In genomic region chr2:181036445-181036844, GRCh38 we compare ENCODE assay signal across 10 cellular contexts. TPM values are rescaled to one million over a fixed set of nuclear protein-coding genes. Genes with fewer than 3 reads are reported as not detected.
DNase-seq lines count a peak whose midpoint lies in the region; ATAC-seq and TF ChIP-seq lines count a peak whose summit lies in the region.
"Had no signal": no experiment of that assay in that cellular context is flagged by ENCODE, and none has a peak within 500 bp of the region (broad histone marks: within the 10 kb centered on the region; RNA-seq: fewer than 3 reads in every experiment).

No MANE protein-coding gene starts in this region.

- ATAC-seq in activated T-cell treated with anti-CD3 and anti-CD28 coated beads, Interleukin-2, amount 50 U/mL, for 72 hours (replicated peaks in 1 of 2) = peak; percentile 22 to 25
- peak; percentile 42 for ATAC-seq in HG02623 (IDR thresholded peaks at IDR 0.05; ENCODE audit: unreplicated experiment)
- peak; percentile 23 for ATAC-seq in HG03565 (IDR thresholded peaks at IDR 0.05; ENCODE audit: unreplicated experiment)
- no peak for ATAC-seq in stimulated activated effector memory CD8-positive, alpha-beta T cell treated with anti-CD3 and anti-CD28 coated beads, Interleukin-12 subunit alpha, Interleukin-12 subunit beta, amount 100 ng/mL, for 72 hours
- ATAC-seq in esophagus mucosa = no peak
- ATAC-seq: Right ventricle myocardium inferior had no signal

- no peaks in the 10 kb centered on the region for H3K27me3 Mint-ChIP-seq in activated T-cell treated with anti-CD3 and anti-CD28 coated beads, Interleukin-2, amount 50 U/mL, for 72 hours (ENCODE audit: low read depth)
- no peaks in the 10 kb centered on the region for H3K27me3 Mint-ChIP-seq in activated T-cell treated with anti-CD3 and anti-CD28 coated beads, Interleukin-2, amount 50 U/mL, for 24 hours
- no peaks in the 10 kb centered on the region for H3K27me3 Mint-ChIP-seq in mesothelial cell of epicardium (ENCODE audit: low read depth)

- H3K36me3 Mint-ChIP-seq in activated T-cell treated with anti-CD3 and anti-CD28 coated beads, Interleukin-2, amount 50 U/mL, for 72 hours (ENCODE audit: insufficient read depth in 2 of 2) = peaks cover 0 to 2% of the 10 kb centered on the region in 2 donors
- H3K36me3 Mint-ChIP-seq in activated T-cell treated with anti-CD3 and anti-CD28 coated beads, Interleukin-2, amount 50 U/mL, for 24 hours (ENCODE audit: low read depth) = peaks cover 8% of the 10 kb centered on the region
- no peaks in the 10 kb centered on the region for H3K36me3 Mint-ChIP-seq in stimulated activated effector memory CD8-positive, alpha-beta T cell treated with anti-CD3 and anti-CD28 coated beads, Interleukin-12 subunit alpha, Interleukin-12 subunit beta, amount 100 ng/mL, for 72 hours
- peaks cover 7% of the 10 kb centered on the region for H3K36me3 Mint-ChIP-seq in mesothelial cell of epicardium

- TF ChIP-seq CTCF in mesothelial cell of epicardium (IDR thresholded peaks at IDR 0.05; ENCODE audit: unreplicated experiment) = no peak

- peak overlapping the region; percentile 73 for H3K27ac Mint-ChIP-seq in activated T-cell treated with anti-CD3 and anti-CD28 coated beads, Interleukin-2, amount 50 U/mL, for 72 hours
- no peak overlapping the region for H3K27ac Mint-ChIP-seq in activated T-cell treated with anti-CD3 and anti-CD28 coated beads, Interleukin-2, amount 50 U/mL, for 24 hours
- H3K27ac Mint-ChIP-seq in stimulated activated effector memory CD8-positive, alpha-beta T cell treated with anti-CD3 and anti-CD28 coated beads, Interleukin-12 subunit alpha, Interleukin-12 subunit beta, amount 100 ng/mL, for 72 hours = peak overlapping the region; percentile 91
- H3K27ac Mint-ChIP-seq in mesothelial cell of epicardium = no peak overlapping the region

- H3K9me3 Mint-ChIP-seq in activated T-cell treated with anti-CD3 and anti-CD28 coated beads, Interleukin-2, amount 50 U/mL, for 72 hours = peaks cover 0 to 5% of the 10 kb centered on the region in 2 donors
- H3K9me3 Mint-ChIP-seq in activated T-cell treated with anti-CD3 and anti-CD28 coated beads, Interleukin-2, amount 50 U/mL, for 24 hours = no peaks in the 10 kb centered on the region
- no peaks in the 10 kb centered on the region for H3K9me3 Mint-ChIP-seq in stimulated activated effector memory CD8-positive, alpha-beta T cell treated with anti-CD3 and anti-CD28 coated beads, Interleukin-12 subunit alpha, Interleukin-12 subunit beta, amount 100 ng/mL, for 72 hours
- peaks cover 6% of the 10 kb centered on the region for H3K9me3 Mint-ChIP-seq in mesothelial cell of epicardium

- H3K4me3 Mint-ChIP-seq in activated T-cell treated with anti-CD3 and anti-CD28 coated beads, Interleukin-2, amount 50 U/mL, for 72 hours = peak overlapping the region in 1 of 2 donors; percentile 31
- no peak overlapping the region for H3K4me3 Mint-ChIP-seq in activated T-cell treated with anti-CD3 and anti-CD28 coated beads, Interleukin-2, amount 50 U/mL, for 24 hours
- H3K4me3 Mint-ChIP-seq in stimulated activated effector memory CD8-positive, alpha-beta T cell treated with anti-CD3 and anti-CD28 coated beads, Interleukin-12 subunit alpha, Interleukin-12 subunit beta, amount 100 ng/mL, for 72 hours = peak overlapping the region; percentile 42
- no peak overlapping the region for H3K4me3 Mint-ChIP-seq in mesothelial cell of epicardium

- peaks cover 32% of the 10 kb centered on the region for H3K4me1 Mint-ChIP-seq in activated T-cell treated with anti-CD3 and anti-CD28 coated beads, Interleukin-2, amount 50 U/mL, for 72 hours (ENCODE audit: low read depth)
- H3K4me1 Mint-ChIP-seq in activated T-cell treated with anti-CD3 and anti-CD28 coated beads, Interleukin-2, amount 50 U/mL, for 24 hours (ENCODE audit: low read depth) = peaks cover 34% of the 10 kb centered on the region
- peaks cover 33% of the 10 kb centered on the region for H3K4me1 Mint-ChIP-seq in stimulated activated effector memory CD8-positive, alpha-beta T cell treated with anti-CD3 and anti-CD28 coated beads, Interleukin-12 subunit alpha, Interleukin-12 subunit beta, amount 100 ng/mL, for 72 hours
- peaks cover 2% of the 10 kb centered on the region for H3K4me1 Mint-ChIP-seq in mesothelial cell of epicardium

- no peak for DNase-seq in activated T-cell treated with anti-CD3 and anti-CD28 coated beads, Interleukin-2, amount 50 U/mL, for 72 hours
- DNase-seq in activated T-cell treated with anti-CD3 and anti-CD28 coated beads, Interleukin-2, amount 50 U/mL, for 24 hours = no peak
- no peak for DNase-seq in stimulated activated effector memory CD8-positive, alpha-beta T cell treated with anti-CD3 and anti-CD28 coated beads, Interleukin-12 subunit alpha, Interleukin-12 subunit beta, amount 100 ng/mL, for 72 hours (ENCODE audit: low spot score in 2 of 2)
- DNase-seq in activated CD4-positive, alpha-beta T cell treated with anti-CD3 and anti-CD28 coated beads, Interleukin-2, amount 50 U/mL, for 4 hours = no peak
- no peak for DNase-seq in mesothelial cell of epicardium (ENCODE audit: low spot score in 2 of 2, unreplicated experiment in 2 of 2)
- DNase-seq: ACHN had no signal

RNA-seq across cellular contexts. Expression of gene UBE2E3, which starts 56.0 kb away (rescaled TPM):
- total RNA-seq in activated T-cell treated with anti-CD3 and anti-CD28 coated beads, Interleukin-2, amount 50 U/mL, for 72 hours = 10 to 100 TPM; 37.8 to 41.4 TPM
- total RNA-seq in esophagus mucosa = 52.8 TPM
- 109 to 112 TPM (median 111 TPM) in 3 replicates for total RNA-seq in mesothelial cell of epicardium

Comparison
In these comparisons a context has a peak if more than half of its experiments do, and no peak if none do; other contexts are left out.
1. H3K27ac Mint-ChIP-seq: peak in activated T-cell treated with anti-CD3 and anti-CD28 coated beads, Interleukin-2, amount 50 U/mL, for 72 hours (single experiment) and stimulated activated effector memory CD8-positive, alpha-beta T cell treated with anti-CD3 and anti-CD28 coated beads, Interleukin-12 subunit alpha, Interleukin-12 subunit beta, amount 100 ng/mL, for 72 hours (single experiment); none in activated T-cell treated with anti-CD3 and anti-CD28 coated beads, Interleukin-2, amount 50 U/mL, for 24 hours (single experiment) and mesothelial cell of epicardium (single experiment).
2. ATAC-seq: peak in activated T-cell treated with anti-CD3 and anti-CD28 coated beads, Interleukin-2, amount 50 U/mL, for 72 hours (2 of 2), HG02623 (single experiment) and HG03565 (single experiment); none in stimulated activated effector memory CD8-positive, alpha-beta T cell treated with anti-CD3 and anti-CD28 coated beads, Interleukin-12 subunit alpha, Interleukin-12 subunit beta, amount 100 ng/mL, for 72 hours (single experiment) and esophagus mucosa (single experiment).